11 cellular contexts compared by ENCODE assay signal in the genomic region with DNA sequence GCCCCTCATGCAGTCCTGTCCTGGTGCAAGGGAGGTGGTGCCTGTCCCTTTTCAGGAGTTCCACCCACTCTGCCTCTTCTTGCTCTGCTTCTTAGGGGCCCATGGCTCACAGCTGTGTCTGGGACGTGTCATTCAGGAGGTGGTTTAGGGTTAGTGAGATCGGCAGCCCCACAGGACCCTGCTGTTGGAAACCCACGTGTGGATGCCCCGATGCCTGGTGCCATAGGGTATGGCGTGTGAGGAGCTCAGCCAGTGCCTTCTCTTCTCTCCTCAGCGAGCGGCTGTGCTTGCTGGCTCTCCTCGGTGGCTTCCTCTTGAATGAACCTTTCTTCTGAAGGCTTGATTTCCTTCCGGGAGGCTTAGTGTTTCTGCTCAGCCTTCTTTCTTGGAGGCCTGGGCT. TPM values are rescaled to one million over a fixed set of nuclear protein-coding genes. Genes with fewer than 3 reads are reported as not detected.
DNase-seq lines count a peak whose midpoint lies in the region; ATAC-seq and TF ChIP-seq lines count a peak whose summit lies in the region.
"Had no signal": no experiment of that assay in that cellular context is flagged by ENCODE, and none has a peak within 500 bp of the region (broad histone marks: within the 10 kb centered on the region; RNA-seq: fewer than 3 reads in every experiment).

No MANE protein-coding gene starts in this region.

- CTCF ChIA-PET in CD8-positive, alpha-beta T cell (lab: Charles Lee): no interaction called here

- H3K36me3 Mint-ChIP-seq in CD8-positive, alpha-beta T cell: no peaks in the 10 kb centered on the region
- peaks cover 19% of the 10 kb centered on the region for H3K36me3 Mint-ChIP-seq in activated naive CD8-positive, alpha-beta T cell treated with anti-CD3 and anti-CD28 coated beads for 36 hours
- H3K36me3 Mint-ChIP-seq in glutamatergic neuron (ENCODE audit: unreplicated experiment): no peaks in the 10 kb centered on the region
- H3K36me3 Mint-ChIP-seq: memory B cell; stimulated activated naive B cell treated with anti-CD40 and anti-IgM and Interleukin-4, amounts not matched to agents 10 μg/mL and 1 μg/mL and 100 μg/mL, for 72 hours had no signal

- H3K27ac Mint-ChIP-seq in CD8-positive, alpha-beta T cell: peak overlapping the region; percentile 91
- H3K27ac Mint-ChIP-seq in activated naive CD8-positive, alpha-beta T cell treated with anti-CD3 and anti-CD28 coated beads for 36 hours: peak overlapping the region; percentile 82
- H3K27ac Mint-ChIP-seq in glutamatergic neuron (ENCODE audit: unreplicated experiment): no peak overlapping the region
- H3K27ac Mint-ChIP-seq: memory B cell; stimulated activated naive B cell treated with anti-CD40 and anti-IgM and Interleukin-4, amounts not matched to agents 10 μg/mL and 1 μg/mL and 100 μg/mL, for 72 hours had no signal

- intact Hi-C loops in CD8-positive, alpha-beta T cell (cut with DNase I, micrococcal nuclease): no loop called here
- intact Hi-C loops in posterior vena cava (cut with DNase I): no loop called here
- intact Hi-C loops in right lobe of liver (cut with DNase I): no loop called here

- H3K4me1 Mint-ChIP-seq in CD8-positive, alpha-beta T cell (ENCODE audit: low read depth): peaks cover 70% of the 10 kb centered on the region
- H3K4me1 Mint-ChIP-seq in activated naive CD8-positive, alpha-beta T cell treated with anti-CD3 and anti-CD28 coated beads for 36 hours: peaks cover 64% of the 10 kb centered on the region
- peaks cover 3% of the 10 kb centered on the region for H3K4me1 Mint-ChIP-seq in glutamatergic neuron (ENCODE audit: low read depth, unreplicated experiment)
- H3K4me1 Mint-ChIP-seq: memory B cell had no signal

- no peaks in the 10 kb centered on the region for H3K9me3 ChIP-seq in CD8-positive, alpha-beta T cell (ENCODE audit: low read length)
- H3K9me3 ChIP-seq in right lobe of liver: no peaks in the 10 kb centered on the region

- no peaks in the 10 kb centered on the region for H3K9me3 Mint-ChIP-seq in CD8-positive, alpha-beta T cell
- H3K9me3 Mint-ChIP-seq in activated naive CD8-positive, alpha-beta T cell treated with anti-CD3 and anti-CD28 coated beads for 36 hours: no peaks in the 10 kb centered on the region
- peaks cover 7% of the 10 kb centered on the region for H3K9me3 Mint-ChIP-seq in glutamatergic neuron (ENCODE audit: unreplicated experiment)
- H3K9me3 Mint-ChIP-seq: memory B cell; stimulated activated naive B cell treated with anti-CD40 and anti-IgM and Interleukin-4, amounts not matched to agents 10 μg/mL and 1 μg/mL and 100 μg/mL, for 72 hours had no signal

- DNase-seq in CD8-positive, alpha-beta T cell: peak in 5 of 7 experiments; percentile 23 to 68 (median 41)
- peak; percentile 38 for DNase-seq in activated CD4-positive, alpha-beta T cell treated with anti-CD3 and anti-CD28 coated beads for 48 hours
- DNase-seq in activated naive CD8-positive, alpha-beta T cell treated with anti-CD3 and anti-CD28 coated beads for 36 hours: peak; percentile 36
- peak; percentile 78 for DNase-seq in posterior vena cava (ENCODE audit: low spot score)
- DNase-seq in glutamatergic neuron: no peak
- DNase-seq in NOMO-1 treated with DMSO at 0.1 percent for 48 hours (lab: John Stamatoyannopoulos, UW; ENCODE audit: unreplicated experiment): no peak
- no peak for DNase-seq in right lobe of liver
- DNase-seq in HCEC 1CT: no peak
- DNase-seq: stimulated activated naive B cell treated with anti-CD40 and anti-IgM and Interleukin-4, amounts not matched to agents 10 μg/mL and 1 μg/mL and 100 μg/mL, for 72 hours had no signal

- H3K4me3 Mint-ChIP-seq in CD8-positive, alpha-beta T cell: peak overlapping the region; percentile 82
- H3K4me3 Mint-ChIP-seq in activated naive CD8-positive, alpha-beta T cell treated with anti-CD3 and anti-CD28 coated beads for 36 hours: peak overlapping the region; percentile 69
- H3K4me3 Mint-ChIP-seq in glutamatergic neuron (ENCODE audit: unreplicated experiment): no peak overlapping the region
- H3K4me3 Mint-ChIP-seq: memory B cell; stimulated activated naive B cell treated with anti-CD40 and anti-IgM and Interleukin-4, amounts not matched to agents 10 μg/mL and 1 μg/mL and 100 μg/mL, for 72 hours had no signal

- H3K27me3 ChIP-seq in CD8-positive, alpha-beta T cell (ENCODE audit: insufficient read depth, low read length): no peaks in the 10 kb centered on the region
- H3K27me3 ChIP-seq in right lobe of liver: no peaks in the 10 kb centered on the region
- H3K27me3 ChIP-seq: cardiac muscle cell had no signal

- peak overlapping the region; percentile 17 for H3K4me3 ChIP-seq in CD8-positive, alpha-beta T cell (ENCODE audit: low read depth, low read length)
- H3K4me3 ChIP-seq in right lobe of liver: no peak overlapping the region
- H3K4me3 ChIP-seq: cardiac muscle cell had no signal

- peak overlapping the region; percentile 14 for H3K27ac ChIP-seq in CD8-positive, alpha-beta T cell (ENCODE audit: low read depth, low read length)
- no peak overlapping the region for H3K27ac ChIP-seq in right lobe of liver
- H3K27ac ChIP-seq: cardiac muscle cell had no signal

- peak; percentile 72 for ATAC-seq in CD8-positive, alpha-beta T cell
- ATAC-seq in right lobe of liver: no peak
- ATAC-seq: stimulated activated naive B cell treated with anti-CD40 and anti-IgM and Interleukin-4, amounts not matched to agents 10 μg/mL and 1 μg/mL and 100 μg/mL, for 72 hours had no signal

- H3K36me3 ChIP-seq in CD8-positive, alpha-beta T cell (ENCODE audit: insufficient read depth, low read length): no peaks in the 10 kb centered on the region
- no peaks in the 10 kb centered on the region for H3K36me3 ChIP-seq in right lobe of liver
- H3K36me3 ChIP-seq: cardiac muscle cell had no signal

- 80% methylated on average over 5 of the region's 9 CpGs for WGBS in right lobe of liver (ENCODE audit: insufficient coverage, low coverage, low lambda C conversion rate, missing lambda C conversion rate)

- TF ChIP-seq POLR2A in right lobe of liver (IDR thresholded peaks at IDR 0.05): no peak

- no peaks in the 10 kb centered on the region for H3K27me3 Mint-ChIP-seq in CD8-positive, alpha-beta T cell (ENCODE audit: low read depth)
- H3K27me3 Mint-ChIP-seq in activated naive CD8-positive, alpha-beta T cell treated with anti-CD3 and anti-CD28 coated beads for 36 hours: no peaks in the 10 kb centered on the region
- H3K27me3 Mint-ChIP-seq in glutamatergic neuron (ENCODE audit: unreplicated experiment): peaks cover 4% of the 10 kb centered on the region

- POLR2A ChIA-PET in CD8-positive, alpha-beta T cell (lab: Charles Lee): interaction anchor here (1.1 to 1.5 kb wide), 4 partner anchors 12 to 256 kb away, joined by 3 to 6 read pairs (median 4); no protein-coding TSS in a partner anchor

- no peak for TF ChIP-seq CTCF in CD8-positive, alpha-beta T cell (IDR thresholded peaks at IDR 0.05)
- no peak for TF ChIP-seq CTCF in glutamatergic neuron (IDR thresholded peaks at IDR 0.05; ENCODE audit: partially characterized antibody, unreplicated experiment)
- TF ChIP-seq CTCF in right lobe of liver (IDR thresholded peaks at IDR 0.05): no peak

- peaks cover 50% of the 10 kb centered on the region for H3K4me1 ChIP-seq in CD8-positive, alpha-beta T cell (ENCODE audit: insufficient read depth, low read length)
- H3K4me1 ChIP-seq in right lobe of liver: peaks cover 0 to 3% (median 0%) of the 10 kb centered on the region in 4 donors

RNA-seq across cellular contexts. Expression of gene LDLRAD4, which starts 55.2 kb away (rescaled TPM):
- total RNA-seq in CD8-positive, alpha-beta T cell: 10 to 100 TPM; 31.0 to 35.1 TPM
- 10 to 100 TPM; 27.4 to 27.5 TPM for total RNA-seq in activated naive CD8-positive, alpha-beta T cell treated with anti-CD3 and anti-CD28 coated beads for 36 hours
- total RNA-seq in posterior vena cava (10 to 100 TPM; 52.3 to 74.8 TPM), glutamatergic neuron (ENCODE audit: unreplicated experiment) (0.29 TPM), right lobe of liver (10 to 100 TPM; 10.6 to 66.4 (median 18.7) TPM)

Comparison
In these comparisons a context has a peak if more than half of its experiments do, and no peak if none do; other contexts are left out.
1. DNase-seq: peak in CD8-positive, alpha-beta T cell (5 of 7), activated CD4-positive, alpha-beta T cell treated with anti-CD3 and anti-CD28 coated beads for 48 hours (single experiment), activated naive CD8-positive, alpha-beta T cell treated with anti-CD3 and anti-CD28 coated beads for 36 hours (single experiment) and posterior vena cava (single experiment); none in glutamatergic neuron (single experiment), NOMO-1 treated with DMSO at 0.1 percent for 48 hours (single experiment), right lobe of liver (0 of 3) and HCEC 1CT (single experiment).